Comparison of ENCODE assay signal across 11 cellular contexts in the genomic region with DNA sequence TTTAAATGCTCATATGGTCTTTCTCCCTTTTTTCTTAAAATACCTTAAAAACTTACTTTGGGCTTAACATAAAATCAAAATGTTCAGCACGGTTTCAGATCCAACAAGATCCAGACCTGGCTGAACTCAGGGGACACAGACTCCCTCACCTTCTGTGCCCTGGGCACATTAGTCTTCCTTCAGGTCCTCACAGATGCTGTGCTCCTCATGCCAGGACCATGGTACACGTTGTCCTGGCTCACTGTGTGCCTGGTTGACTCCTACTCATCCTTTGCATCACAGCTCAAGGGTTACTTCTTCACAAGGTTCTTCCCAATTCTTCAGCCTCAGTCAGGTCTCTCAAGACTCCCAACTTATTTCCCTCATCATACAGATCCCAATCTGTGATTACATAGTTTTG.
"Had no signal": no experiment of that assay in that cellular context is flagged by ENCODE, and none has a peak within 500 bp of the region (broad histone marks: within the 10 kb centered on the region; RNA-seq: fewer than 3 reads in every experiment).

No MANE protein-coding gene starts in this region.

- H3K36me3 ChIP-seq: colonic mucosa had no signal

- ATAC-seq: activated CD8-positive, alpha-beta T cell treated with anti-CD3 and anti-CD28 coated beads, Interleukin-2, amount 10 ng/mL, durations not matched to agents 7 days and 5 days; naive thymus-derived CD8-positive, alpha-beta T cell; WTC11 had no signal

- H3K4me1 ChIP-seq: colonic mucosa had no signal

- H3K4me3 ChIP-seq: colonic mucosa, testis had no signal

- H3K27me3 ChIP-seq: colonic mucosa, testis had no signal

- DNase-seq: activated CD8-positive, alpha-beta T cell treated with anti-CD3 and anti-CD28 coated beads, Interleukin-2, amount 10 ng/mL, durations not matched to agents 7 days and 5 days; activated naive CD4-positive, alpha-beta T cell treated with Interleukin-2 at 50 U/mL for 16 hours; activated naive CD8-positive, alpha-beta T cell treated with anti-CD3 and anti-CD28 coated beads, Interleukin-2, amount 50 U/mL, for 24 hours; colonic mucosa; effector CD4-positive, alpha-beta T cell; hippocampal formation; naive thymus-derived CD8-positive, alpha-beta T cell; nucleus accumbens; stimulated activated CD4-positive, alpha-beta T cell treated with anti-CD3 and anti-CD28 coated beads, Interleukin-4, amount 100 ng/mL, for 4 hours; testis had no signal

- H3K27ac ChIP-seq: colonic mucosa had no signal

- H3K9me3 ChIP-seq: colonic mucosa, testis had no signal
